Comparison of ENCODE assay signal across 8 cellular contexts in genomic region chr1:235783148-235783776, GRCh38.
DNase-seq lines count a peak whose midpoint lies in the region; ATAC-seq and TF ChIP-seq lines count a peak whose summit lies in the region.

No MANE protein-coding gene starts in this region.

- H3K4me3 Mint-ChIP-seq in activated naive CD8-positive, alpha-beta T cell treated with anti-CD3 and anti-CD28 coated beads for 36 hours = no peak overlapping the region

- no peak overlapping the region for H3K27ac Mint-ChIP-seq in activated naive CD8-positive, alpha-beta T cell treated with anti-CD3 and anti-CD28 coated beads for 36 hours

- no peak for TF ChIP-seq POLR2A in erythroblast (IDR thresholded peaks at IDR 0.05; ENCODE audit: low read length)

- intact Hi-C loops in sciatic nerve (cut with DNase I) = loop anchor here (10.0 kb wide), 1 partner anchor 268 kb away; no protein-coding TSS in a partner anchor
- intact Hi-C loops in right cardiac atrium (cut with DNase I) = loop anchor here in 3 of 4 donors (10.0 kb wide), 1 partner anchor 268 kb away; no protein-coding TSS in a partner anchor

- H3K27ac ChIP-seq in right cardiac atrium (ENCODE audit: low read length) = no peak overlapping the region

- peaks cover 31% of the 10 kb centered on the region for H3K36me3 Mint-ChIP-seq in activated naive CD8-positive, alpha-beta T cell treated with anti-CD3 and anti-CD28 coated beads for 36 hours

- 22% methylated on average over 8 of the region's 8 CpGs for WGBS in right cardiac atrium

- H3K4me1 Mint-ChIP-seq in activated naive CD8-positive, alpha-beta T cell treated with anti-CD3 and anti-CD28 coated beads for 36 hours = no peaks in the 10 kb centered on the region

- DNase-seq in AG08396 (ENCODE audit: low spot score) (peak; percentile 8), HCEC 1CT (peak; percentile 63), OCI-M1 (lab: John Stamatoyannopoulos, UW) (peak; percentile 72), erythroblast (lab: John Stamatoyannopoulos, UW) (peak; percentile 49 to 57), sciatic nerve (ENCODE audit: low spot score) (no peak), right cardiac atrium (no peak)
- DNase-seq in activated naive CD8-positive, alpha-beta T cell treated with anti-CD3 and anti-CD28 coated beads for 36 hours = no peak

- H3K4me1 ChIP-seq in right cardiac atrium (ENCODE audit: control insufficient read depth, insufficient read depth, low read length) = no peaks in the 10 kb centered on the region

- no peaks in the 10 kb centered on the region for H3K9me3 Mint-ChIP-seq in activated naive CD8-positive, alpha-beta T cell treated with anti-CD3 and anti-CD28 coated beads for 36 hours

- no peaks in the 10 kb centered on the region for H3K27me3 ChIP-seq in right cardiac atrium (ENCODE audit: control insufficient read depth, insufficient read depth)

- H3K4me3 ChIP-seq in right cardiac atrium (ENCODE audit: low read length) = no peak overlapping the region

- peak; percentile 53 for ATAC-seq in sciatic nerve
- ATAC-seq in GM19023 (IDR thresholded peaks at IDR 0.05; ENCODE audit: unreplicated experiment) = no peak
- no peak for ATAC-seq in right cardiac atrium

- no peaks in the 10 kb centered on the region for H3K27me3 Mint-ChIP-seq in activated naive CD8-positive, alpha-beta T cell treated with anti-CD3 and anti-CD28 coated beads for 36 hours

- no peaks in the 10 kb centered on the region for H3K9me3 ChIP-seq in right cardiac atrium (ENCODE audit: control insufficient read depth, low read length)

Comparison
In these comparisons a context has a peak if more than half of its experiments do, and no peak if none do; other contexts are left out.
1. DNase-seq: peak in AG08396 (single experiment), HCEC 1CT (single experiment), OCI-M1 (single experiment) and erythroblast (2 of 2); none in sciatic nerve (single experiment), right cardiac atrium (0 of 3) and activated naive CD8-positive, alpha-beta T cell treated with anti-CD3 and anti-CD28 coated beads for 36 hours (single experiment).